Comparison of ENCODE assay signal across 2 cellular contexts in genomic region chr12:110503432-110503831, GRCh38.
TF ChIP-seq lines count a peak whose summit lies in the region.

No MANE protein-coding gene starts in this region.

TF ChIP-seq in HepG2, 621 proteins besides CTCF, POLR2A, EP300 and RAD21:
- TF ChIP-seq, protein P1, sequence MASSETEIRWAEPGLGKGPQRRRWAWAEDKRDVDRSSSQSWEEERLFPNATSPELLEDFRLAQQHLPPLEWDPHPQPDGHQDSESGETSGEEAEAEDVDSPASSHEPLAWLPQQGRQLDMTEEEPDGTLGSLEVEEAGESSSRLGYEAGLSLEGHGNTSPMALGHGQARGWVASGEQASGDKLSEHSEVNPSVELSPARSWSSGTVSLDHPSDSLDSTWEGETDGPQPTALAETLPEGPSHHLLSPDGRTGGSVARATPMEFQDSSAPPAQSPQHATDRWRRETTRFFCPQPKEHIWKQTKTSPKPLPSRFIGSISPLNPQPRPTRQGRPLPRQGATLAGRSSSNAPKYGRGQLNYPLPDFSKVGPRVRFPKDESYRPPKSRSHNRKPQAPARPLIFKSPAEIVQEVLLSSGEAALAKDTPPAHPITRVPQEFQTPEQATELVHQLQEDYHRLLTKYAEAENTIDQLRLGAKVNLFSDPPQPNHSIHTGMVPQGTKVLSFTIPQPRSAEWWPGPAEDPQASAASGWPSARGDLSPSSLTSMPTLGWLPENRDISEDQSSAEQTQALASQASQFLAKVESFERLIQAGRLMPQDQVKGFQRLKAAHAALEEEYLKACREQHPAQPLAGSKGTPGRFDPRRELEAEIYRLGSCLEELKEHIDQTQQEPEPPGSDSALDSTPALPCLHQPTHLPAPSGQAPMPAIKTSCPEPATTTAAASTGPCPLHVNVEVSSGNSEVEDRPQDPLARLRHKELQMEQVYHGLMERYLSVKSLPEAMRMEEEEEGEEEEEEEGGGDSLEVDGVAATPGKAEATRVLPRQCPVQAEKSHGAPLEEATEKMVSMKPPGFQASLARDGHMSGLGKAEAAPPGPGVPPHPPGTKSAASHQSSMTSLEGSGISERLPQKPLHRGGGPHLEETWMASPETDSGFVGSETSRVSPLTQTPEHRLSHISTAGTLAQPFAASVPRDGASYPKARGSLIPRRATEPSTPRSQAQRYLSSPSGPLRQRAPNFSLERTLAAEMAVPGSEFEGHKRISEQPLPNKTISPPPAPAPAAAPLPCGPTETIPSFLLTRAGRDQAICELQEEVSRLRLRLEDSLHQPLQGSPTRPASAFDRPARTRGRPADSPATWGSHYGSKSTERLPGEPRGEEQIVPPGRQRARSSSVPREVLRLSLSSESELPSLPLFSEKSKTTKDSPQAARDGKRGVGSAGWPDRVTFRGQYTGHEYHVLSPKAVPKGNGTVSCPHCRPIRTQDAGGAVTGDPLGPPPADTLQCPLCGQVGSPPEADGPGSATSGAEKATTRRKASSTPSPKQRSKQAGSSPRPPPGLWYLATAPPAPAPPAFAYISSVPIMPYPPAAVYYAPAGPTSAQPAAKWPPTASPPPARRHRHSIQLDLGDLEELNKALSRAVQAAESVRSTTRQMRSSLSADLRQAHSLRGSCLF (CRISPR knock-in tag; IDR thresholded peaks at IDR 0.05; ENCODE audit: borderline replicate concordance) = no peak
- peak; percentile 79 for TF ChIP-seq LCORL (IDR thresholded peaks at IDR 0.05)
- TF ChIP-seq LCORL (CRISPR knock-in tag; IDR thresholded peaks at IDR 0.05) = no peak

TF ChIP-seq in HEK293, 187 proteins besides CTCF, POLR2A, EP300 and RAD21:
- TF ChIP-seq ZNF157 (tag by site-specific recombination; IDR thresholded peaks at IDR 0.05) (no peak), ZNF473 (tag by site-specific recombination; IDR thresholded peaks at IDR 0.05) (no peak), HOXD13 (CRISPR knock-in tag; IDR thresholded peaks at IDR 0.05; ENCODE audit: borderline replicate concordance) (no peak)
- TF ChIP-seq, protein P2, sequence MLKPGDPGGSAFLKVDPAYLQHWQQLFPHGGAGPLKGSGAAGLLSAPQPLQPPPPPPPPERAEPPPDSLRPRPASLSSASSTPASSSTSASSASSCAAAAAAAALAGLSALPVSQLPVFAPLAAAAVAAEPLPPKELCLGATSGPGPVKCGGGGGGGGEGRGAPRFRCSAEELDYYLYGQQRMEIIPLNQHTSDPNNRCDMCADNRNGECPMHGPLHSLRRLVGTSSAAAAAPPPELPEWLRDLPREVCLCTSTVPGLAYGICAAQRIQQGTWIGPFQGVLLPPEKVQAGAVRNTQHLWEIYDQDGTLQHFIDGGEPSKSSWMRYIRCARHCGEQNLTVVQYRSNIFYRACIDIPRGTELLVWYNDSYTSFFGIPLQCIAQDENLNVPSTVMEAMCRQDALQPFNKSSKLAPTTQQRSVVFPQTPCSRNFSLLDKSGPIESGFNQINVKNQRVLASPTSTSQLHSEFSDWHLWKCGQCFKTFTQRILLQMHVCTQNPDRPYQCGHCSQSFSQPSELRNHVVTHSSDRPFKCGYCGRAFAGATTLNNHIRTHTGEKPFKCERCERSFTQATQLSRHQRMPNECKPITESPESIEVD (tag by site-specific recombination; IDR thresholded peaks at IDR 0.05) = 0 out of 2 replicates have a peak, but pooled peaks have one; percentile 7
TF ChIP-seq in HEK293: peak in this region for 1.
